Comparison of ENCODE assay signal across 8 cellular contexts in the genomic region with DNA sequence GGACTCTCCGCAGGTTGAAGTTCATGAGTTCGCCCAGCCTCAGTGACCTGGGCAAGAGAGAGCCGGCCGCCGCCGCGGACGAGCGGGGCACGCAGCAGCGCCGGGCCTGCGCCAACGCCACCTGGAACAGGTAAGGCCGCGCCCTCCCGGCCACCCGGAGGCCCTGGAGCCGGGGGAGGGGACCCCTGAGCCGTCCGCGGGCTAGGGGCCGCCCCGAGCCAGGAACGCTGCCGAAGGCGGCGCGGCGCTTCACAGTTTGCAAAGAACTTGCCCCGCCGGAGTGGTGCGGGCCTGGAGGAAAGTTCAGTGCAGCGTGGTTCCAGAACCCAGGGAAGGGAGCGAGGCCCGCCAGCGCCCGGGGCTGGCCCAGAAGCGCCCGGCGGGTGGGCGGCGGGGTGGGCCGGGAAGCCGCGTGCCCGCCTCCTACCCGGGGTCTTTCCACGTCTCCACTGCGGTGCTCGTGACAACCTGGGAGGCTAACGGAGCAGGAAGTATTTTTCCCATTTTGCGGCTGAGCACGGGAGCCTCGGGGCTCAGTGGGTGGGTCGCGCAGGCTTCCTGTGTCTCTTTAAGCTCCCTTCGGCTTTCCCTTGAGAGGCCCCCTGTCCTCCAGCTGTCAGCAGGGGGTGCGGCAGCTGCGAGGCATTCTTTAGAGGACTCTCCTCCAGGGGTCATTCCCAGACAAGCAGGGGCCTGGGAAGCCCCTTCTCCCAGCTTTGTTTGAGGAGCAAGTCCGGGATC. TPM values are rescaled to one million over a fixed set of nuclear protein-coding genes. Genes with fewer than 3 reads are reported as not detected.
DNase-seq lines count a peak whose midpoint lies in the region; ATAC-seq and TF ChIP-seq lines count a peak whose summit lies in the region.

No MANE protein-coding gene starts in this region.

- H3K4me3 ChIP-seq in HCT116 (replicated peaks in 1 of 2; ENCODE audit: low read depth in 1 of 2, low read length in 2 of 2) (peak overlapping the region; percentile 59 to 84), OCI-LY7 (ENCODE audit: low read depth, low read length, poor library complexity, severe bottlenecking) (peak overlapping the region; percentile 62), cardiac fibroblast (replicated peaks in 1 of 2; ENCODE audit: low read depth in 2 of 2, low read length in 2 of 2) (peak overlapping the region; percentile 41 to 46), lung (peak overlapping the region; percentile 43), thyroid gland (replicated peaks in 1 of 3) (peak overlapping the region; percentile 36 to 50 (median 48))

- POLR2A ChIA-PET in HCT116 (lab: Charles Lee): no interaction called here
- POLR2A ChIA-PET in OCI-LY7 (lab: Charles Lee): no interaction called here

- H4K20me1 ChIP-seq in HCT116 (ENCODE audit: insufficient read depth) (no peaks in the 10 kb centered on the region), OCI-LY7 (ENCODE audit: insufficient read depth, low read length) (no peaks in the 10 kb centered on the region)

- WGBS in lung, 2 donors: 1% methylated on average over 42 to 61 of the region's 61 CpGs
- WGBS in thyroid gland, 2 donors: 3 to 4% methylated on average over 11 to 30 of the region's 61 CpGs

- H3K9me2 ChIP-seq in HCT116 (ENCODE audit: insufficient read depth) (no peaks in the 10 kb centered on the region), OCI-LY7 (ENCODE audit: insufficient read depth, low read length) (no peaks in the 10 kb centered on the region)

- H3K79me2 ChIP-seq in HCT116 (ENCODE audit: insufficient read depth, low read length) (peaks cover 26% of the 10 kb centered on the region), OCI-LY7 (ENCODE audit: insufficient read depth, low read depth, low read length) (no peaks in the 10 kb centered on the region)

- BruUV-seq in HCT116 (replicated peaks; lab: Mats Ljungman, UMichigan) (no TSS peak), OCI-LY7 (replicated peaks; lab: Mats Ljungman, UMichigan) (no TSS peak)

- H3K36me3 ChIP-seq in HCT116 (ENCODE audit: control insufficient read depth in 1 of 2, insufficient read depth in 2 of 2, low read length in 2 of 2): no peaks in the 10 kb centered on the region
- H3K36me3 ChIP-seq in OCI-LY7 (ENCODE audit: insufficient read depth, low read length): no peaks in the 10 kb centered on the region
- no peaks in the 10 kb centered on the region for H3K36me3 ChIP-seq in lung (ENCODE audit: control insufficient read depth in 2 of 2, insufficient read depth in 2 of 2, low read length in 2 of 2)
- no peaks in the 10 kb centered on the region for H3K36me3 ChIP-seq in thyroid gland

- ATAC-seq in HCT116: peak; percentile 66
- no peak for ATAC-seq in lung (ENCODE audit: insufficient read depth, low FRiP score)

- H2AFZ ChIP-seq in HCT116 (ENCODE audit: low read depth, low read length, poor library complexity, severe bottlenecking) (no peak overlapping the region), OCI-LY7 (ENCODE audit: low read length) (0 out of 2 replicates have a peak overlapping the region, but pooled peaks have one; percentile 25)

- H3K9ac ChIP-seq in HCT116 (ENCODE audit: low read length): peak overlapping the region; percentile 82

- RAD21 ChIA-PET in HCT116 (lab: Charles Lee; ENCODE audit: low non-redundant PET in 1 of 2, low total read pairs in 2 of 2, uncharacterized antibody in 2 of 2, unreplicated experiment in 2 of 2): no interaction called here

- TF ChIP-seq CTCF in HCT116 (IDR thresholded peaks at IDR 0.05 in 2 of 3, conservative IDR thresholded peaks at IDR 0.05 in 1 of 3; ENCODE audit: borderline replicate concordance in 1 of 3, insufficient read depth in 1 of 3, low read depth in 2 of 3, low read length in 2 of 3) (no peak), OCI-LY7 (conservative IDR thresholded peaks at IDR 0.05; ENCODE audit: low read length) (no peak), cardiac fibroblast (IDR thresholded peaks at IDR 0.05; ENCODE audit: low read depth, low read length) (no peak), lung (IDR thresholded peaks at IDR 0.05; ENCODE audit: control extremely low read depth, extremely low read depth) (no peak), thyroid gland (IDR thresholded peaks at IDR 0.05) (no peak)

- TF ChIP-seq POLR2A in HCT116 (IDR thresholded peaks at IDR 0.05; ENCODE audit: borderline replicate concordance, extremely low read depth, insufficient read depth, insufficient read length): no peak
- TF ChIP-seq POLR2A in thyroid gland (IDR thresholded peaks at IDR 0.05): no peak

- CTCF ChIA-PET in HCT116 (lab: Charles Lee) (interaction anchor here (1.4 kb wide), 1 partner anchor 18 kb away, joined by 3 read pairs; no protein-coding TSS in a partner anchor), OCI-LY7 (lab: Charles Lee; ENCODE audit: unreplicated experiment) (no interaction called here)

- H3K4me2 ChIP-seq in HCT116 (ENCODE audit: low read length): peak overlapping the region; percentile 92
- H3K4me2 ChIP-seq in OCI-LY7 (ENCODE audit: low read length): peak overlapping the region; percentile 60

- no peaks in the 10 kb centered on the region for H3K9me3 ChIP-seq in HCT116 (ENCODE audit: control insufficient read depth in 1 of 2, insufficient read depth in 1 of 2, low read depth in 1 of 2, low read length in 2 of 2)
- H3K9me3 ChIP-seq in OCI-LY7 (ENCODE audit: low read length): no peaks in the 10 kb centered on the region
- no peaks in the 10 kb centered on the region for H3K9me3 ChIP-seq in lung (ENCODE audit: control insufficient read depth in 2 of 2, insufficient read depth in 1 of 2, low read length in 1 of 2)
- no peaks in the 10 kb centered on the region for H3K9me3 ChIP-seq in thyroid gland

- H3K27ac ChIP-seq in HCT116 (ENCODE audit: low read depth, low read length) (peak overlapping the region; percentile 74), OCI-LY7 (ENCODE audit: low read depth, low read length, poor library complexity, severe bottlenecking) (no peak overlapping the region), lung (ENCODE audit: low read depth in 1 of 2, low read length in 1 of 2) (no peak overlapping the region), thyroid gland (no peak overlapping the region), caudate nucleus (ENCODE audit: low read depth, low read length) (no peak overlapping the region)

- H3K27me3 ChIP-seq in HCT116 (ENCODE audit: insufficient read depth, low read length) (no peaks in the 10 kb centered on the region), lung (ENCODE audit: control insufficient read depth, insufficient read depth) (no peaks in the 10 kb centered on the region), thyroid gland (no peaks in the 10 kb centered on the region)

- intact Hi-C loops in HCT116 (cut with micrococcal nuclease) (no loop called here), OCI-LY7 (cut with micrococcal nuclease; ENCODE audit: unreplicated experiment) (no loop called here), thyroid gland (cut with DNase I) (no loop called here)

- H3K4me1 ChIP-seq in HCT116 (ENCODE audit: control insufficient read depth in 1 of 2, insufficient read depth in 2 of 2, low read length in 2 of 2) (peaks cover 13 to 35% of the 10 kb centered on the region in 2 experiments), OCI-LY7 (ENCODE audit: insufficient read depth, low read length, poor library complexity, severe bottlenecking) (peaks cover 4% of the 10 kb centered on the region), lung (ENCODE audit: control insufficient read depth in 2 of 2, insufficient read depth in 2 of 2, low read length in 2 of 2) (peaks cover 0 to 15% of the 10 kb centered on the region in 2 donors), thyroid gland (peaks cover 10 to 23% of the 10 kb centered on the region in 2 donors)

- no peak for TF ChIP-seq RAD21 in HCT116 (IDR thresholded peaks at IDR 0.05; ENCODE audit: low read depth)

- DNase-seq in Daoy (ENCODE audit: low read depth) (peak; percentile 35), HCT116 (ENCODE audit: low read depth, low spot score) (no peak), OCI-LY7 (ENCODE audit: low spot score) (no peak), cardiac fibroblast (ENCODE audit: low read depth in 2 of 2) (peak in 1 of 2 donors; percentile 48), lung (ENCODE audit: low spot score) (no peak), thyroid gland (peak; percentile 48 to 56), nucleus accumbens (lab: John Stamatoyannopoulos, UW) (no peak), caudate nucleus (lab: John Stamatoyannopoulos, UW) (no peak)

TF ChIP-seq in HCT116, 20 proteins besides CTCF, POLR2A, EP300 and RAD21:
- TF ChIP-seq FOSL1 (IDR thresholded peaks at IDR 0.05; ENCODE audit: low read depth) (no peak), SIN3A (IDR thresholded peaks at IDR 0.05; ENCODE audit: low read depth) (no peak), ZFX (IDR thresholded peaks at IDR 0.05) (peak; percentile 93), JUND (IDR thresholded peaks at IDR 0.05) (no peak)

RNA-seq across cellular contexts. Expression of gene PRR5, which starts 0.6 kb away (rescaled TPM):
- 2.1 and 3.0 TPM in 2 replicates for total RNA-seq in Daoy (2014; rRNA removed; shearing (Covaris generic))
- total RNA-seq in HCT116 (2021; ENCODE audit: unreplicated experiment) (26.9 TPM), OCI-LY7 (2022) (1.5 and 1.8 TPM in 2 replicates), lung (10 to 100 TPM; 11.8 to 17.3 TPM), thyroid gland (10 to 100 TPM; 17.3 to 31.8 (median 26.9) TPM)
- polyA plus RNA-seq in HCT116 (2012): 16.9 and 17.4 TPM in 2 replicates
- 0.19 and 0.44 TPM in 2 replicates for total RNA-seq in OCI-LY7 (2014; rRNA removed; shearing (Covaris generic))
- 10 to 100 TPM in 1 of 2 donors, 1 to 10 TPM in 1; 9.1 to 10.4 TPM for polyA plus RNA-seq in lung

RNA-seq across cellular contexts. Expression of gene ARHGAP8, which starts 49.7 kb away (rescaled TPM):
- total RNA-seq in Daoy (2014; rRNA removed; shearing (Covaris generic)): 4.6 and 28.2 TPM in 2 replicates
- total RNA-seq in HCT116 (2021; ENCODE audit: unreplicated experiment) (67.5 TPM), OCI-LY7 (2022) (not detected in 2 replicates), lung (10 to 100 TPM; 12.1 to 20.9 TPM), thyroid gland (10 to 100 TPM; 24.8 to 44.3 (median 28.0) TPM)
- polyA plus RNA-seq in HCT116 (2012): 41.9 and 45.9 TPM in 2 replicates
- not detected in 2 replicates for total RNA-seq in OCI-LY7 (2014; rRNA removed; shearing (Covaris generic))
- polyA plus RNA-seq in lung: 10 to 100 TPM in 1 of 2 donors, 1 to 10 TPM in 1; 6.8 to 21.6 TPM

Comparison
In these comparisons a context has a peak if more than half of its experiments do, and no peak if none do; other contexts are left out.
1. DNase-seq: peak in Daoy (single experiment) and thyroid gland (2 of 2); none in HCT116 (single experiment), OCI-LY7 (single experiment), lung (single experiment), nucleus accumbens (0 of 56) and caudate nucleus (0 of 61).
2. Peak in every context shown above with its lines, with median percentiles within 50 percentile points of each other: H3K4me3 ChIP-seq.